ENCODE assay signal across 1 cellular context in genomic region chr19:46392252-46392801, GRCh38.
TF ChIP-seq lines count a peak whose summit lies in the region.

No MANE protein-coding gene starts in this region.

TF ChIP-seq in WTC11, 78 proteins besides CTCF, POLR2A, EP300 and RAD21 (continued from another document):
- TF ChIP-seq TEAD4 (CRISPR knock-in tag; IDR thresholded peaks at IDR 0.05): no peak
- no peak for TF ChIP-seq CDX4 (CRISPR knock-in tag; IDR thresholded peaks at IDR 0.05; ENCODE audit: borderline replicate concordance)
- TF ChIP-seq ZNF425 (CRISPR knock-in tag; conservative IDR thresholded peaks at IDR 0.05): no peak
- no peak for TF ChIP-seq USF2 (CRISPR knock-in tag; IDR thresholded peaks at IDR 0.05)
- TF ChIP-seq ZNF138 (CRISPR knock-in tag; conservative IDR thresholded peaks at IDR 0.05): no peak
